ENCODE assay signal across 1 cellular context in genomic region chr17:45251931-45252330, GRCh38.
TF ChIP-seq lines count a peak whose summit lies in the region.

No MANE protein-coding gene starts in this region.

TF ChIP-seq in GM12878, 131 proteins besides CTCF, POLR2A, EP300 and RAD21:
- TF ChIP-seq TCF12 (IDR thresholded peaks at IDR 0.05; ENCODE audit: low read depth, low read length) (no peak), BCL3 (IDR thresholded peaks at IDR 0.05; ENCODE audit: borderline replicate concordance, insufficient read depth, low read depth, low read length, poor library complexity, severe bottlenecking) (no peak), PKNOX1 (IDR thresholded peaks at IDR 0.05) (no peak), ZBTB40 (IDR thresholded peaks at IDR 0.05; ENCODE audit: borderline replicate concordance) (no peak), HCFC1 (IDR thresholded peaks at IDR 0.05; ENCODE audit: low read length) (no peak), CBX3 (IDR thresholded peaks at IDR 0.05; ENCODE audit: borderline replicate concordance, low read depth) (no peak), IKZF1 (conservative IDR thresholded peaks at IDR 0.05) (no peak), PBX3 (IDR thresholded peaks at IDR 0.05; ENCODE audit: insufficient replicate concordance, low read depth, low read length) (no peak), DPF2 (IDR thresholded peaks at IDR 0.05) (no peak), CHD2 (IDR thresholded peaks at IDR 0.05; ENCODE audit: borderline replicate concordance, low read depth, low read length) (no peak), POU2F2 (IDR thresholded peaks at IDR 0.05; ENCODE audit: borderline replicate concordance, low read depth, low read length) (no peak), PAX8 (IDR thresholded peaks at IDR 0.05) (no peak), MYB (IDR thresholded peaks at IDR 0.05; ENCODE audit: borderline replicate concordance, low read depth, low read length) (no peak), ZNF274 (IDR thresholded peaks at IDR 0.05; ENCODE audit: insufficient read depth, insufficient read length) (no peak), FOS (IDR thresholded peaks at IDR 0.05; ENCODE audit: borderline replicate concordance, extremely low read depth, insufficient read length) (no peak), YBX1 (IDR thresholded peaks at IDR 0.05) (no peak), RB1 (IDR thresholded peaks at IDR 0.05; ENCODE audit: borderline replicate concordance) (no peak)
